Comparison of ENCODE assay signal across 8 cellular contexts in the genomic region with DNA sequence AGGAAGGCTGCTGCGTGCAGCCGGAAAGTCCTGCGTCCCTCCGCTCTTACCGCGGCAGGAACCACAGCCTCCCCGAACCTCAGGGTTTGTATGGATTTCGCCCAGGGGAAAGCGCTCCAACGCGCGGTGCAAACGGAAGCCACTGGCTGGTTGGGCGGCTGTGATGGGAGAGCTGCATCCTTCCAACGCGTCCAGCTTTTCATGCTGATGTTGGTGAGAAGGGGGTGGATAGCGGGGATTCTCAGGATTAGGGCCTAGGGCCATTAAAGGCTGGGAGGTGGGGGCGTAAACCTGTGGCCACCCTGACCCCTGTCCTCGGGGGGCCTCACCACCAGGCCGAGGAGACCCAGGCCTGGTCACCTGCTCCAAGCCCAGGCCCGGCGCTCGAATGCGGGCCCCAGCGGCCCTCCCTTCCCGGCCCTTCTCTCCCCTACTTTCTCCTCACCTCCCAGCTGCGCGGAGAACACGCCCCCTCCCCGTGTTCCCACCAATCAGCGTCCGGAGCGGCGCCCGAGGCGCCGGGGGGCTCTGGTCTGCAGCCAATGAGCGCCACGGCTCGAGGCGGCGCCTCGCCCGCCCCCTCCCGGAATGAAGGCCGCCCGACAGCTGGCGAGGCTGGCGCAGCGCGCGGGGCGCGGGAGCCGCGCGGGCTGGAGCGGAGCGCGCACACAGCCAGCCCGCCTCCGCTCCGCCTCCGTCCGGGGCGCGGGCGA. TPM values are rescaled to one million over a fixed set of nuclear protein-coding genes. Genes with fewer than 3 reads are reported as not detected.
A peak's percentile ranks its signal among the peaks of the same experiment; 100 is the strongest.
DNase-seq lines count a peak whose midpoint lies in the region; ATAC-seq and TF ChIP-seq lines count a peak whose summit lies in the region.

No MANE protein-coding gene starts in this region.

- peaks cover 17% of the 10 kb centered on the region for H3K4me1 ChIP-seq in mononuclear cell (ENCODE audit: insufficient read depth, low read length)

- intact Hi-C loops in CD14-positive monocyte (cut with micrococcal nuclease): no loop called here

- DNase-seq in CD14-positive monocyte (ENCODE audit: low spot score) (no peak), NOMO-1 treated with DMSO at 0.1 percent for 48 hours (lab: John Stamatoyannopoulos, UW; ENCODE audit: unreplicated experiment) (peak; percentile 75), activated T-cell treated with anti-CD3 and anti-CD28 coated beads for 24 hours (ENCODE audit: low read depth) (peak; percentile 73), epidermal melanocyte (ENCODE audit: insufficient read length, low spot score) (peak; percentile 78)
- peak; percentile 70 to 78 for DNase-seq in stimulated activated CD8-positive, alpha-beta memory T cell treated with anti-CD3 and anti-CD28 coated beads, Interleukin-15, amount 100 ng/mL, for 48 hours (ENCODE audit: low read depth in 2 of 2)

- no peak for TF ChIP-seq CTCF in CD14-positive monocyte (IDR thresholded peaks at IDR 0.05)

- H3K27me3 ChIP-seq in mononuclear cell (ENCODE audit: insufficient read depth, low read length): peaks cover 5% of the 10 kb centered on the region

- ATAC-seq in GM19395 (IDR thresholded peaks at IDR 0.05; ENCODE audit: unreplicated experiment) (peak; percentile 55), HG03521 (IDR thresholded peaks at IDR 0.05; ENCODE audit: unreplicated experiment) (peak; percentile 57)

- peaks cover 21 to 38% (median 27%) of the 10 kb centered on the region in 3 donors for H3K27me3 Mint-ChIP-seq in CD14-positive monocyte (ENCODE audit: low read depth in 3 of 3)

- no peak overlapping the region for H3K27ac Mint-ChIP-seq in CD14-positive monocyte

- H3K4me3 Mint-ChIP-seq in CD14-positive monocyte: peak overlapping the region; percentile 77 to 86

- no peaks in the 10 kb centered on the region for H3K9me3 ChIP-seq in mononuclear cell (ENCODE audit: low read depth, low read length)

- H3K4me1 Mint-ChIP-seq in CD14-positive monocyte: peaks cover 17% of the 10 kb centered on the region

- peaks cover 0 to 4% (median 0%) of the 10 kb centered on the region in 7 donors for H3K9me3 Mint-ChIP-seq in CD14-positive monocyte

- H3K4me3 ChIP-seq in mononuclear cell (ENCODE audit: low read length): peak overlapping the region; percentile 27

- H3K36me3 Mint-ChIP-seq in CD14-positive monocyte: peaks cover 22 to 26% of the 10 kb centered on the region in 2 donors

RNA-seq across cellular contexts. Expression of a gene that starts 0.5 kb away (rescaled TPM):
- not detected for polyA plus RNA-seq in CD14-positive monocyte
- under 0.01 TPM for total RNA-seq in mononuclear cell

RNA-seq across cellular contexts. Expression of a gene that starts 51.6 kb away (rescaled TPM):
- 10 to 100 TPM; 24.2 to 49.1 TPM for polyA plus RNA-seq in CD14-positive monocyte
- 131 TPM for total RNA-seq in mononuclear cell
